ENCODE assay signal across 13 cellular contexts in the genomic region with DNA sequence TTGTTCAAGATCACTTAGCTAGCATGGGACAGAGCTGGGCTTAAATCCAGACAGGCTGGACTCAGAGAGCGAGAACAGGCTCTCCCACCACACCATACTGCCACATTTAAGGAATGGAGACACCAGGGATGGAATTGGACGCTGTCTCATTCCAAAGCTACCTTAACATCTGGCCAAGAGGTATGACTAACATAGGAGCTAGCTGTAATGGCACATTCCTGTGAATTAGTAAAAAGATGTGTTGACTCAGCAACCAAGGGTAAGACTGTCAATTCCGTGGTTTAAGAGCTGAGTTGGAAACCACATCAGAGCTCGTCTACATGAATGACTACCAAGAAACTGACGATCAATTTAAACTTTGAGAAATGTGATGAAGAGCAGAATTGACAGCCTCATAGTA. TPM values are rescaled to one million over a fixed set of nuclear protein-coding genes. Genes with fewer than 3 reads are reported as not detected.
DNase-seq lines count a peak whose midpoint lies in the region; ATAC-seq, FAIRE-seq and TF ChIP-seq lines count a peak whose summit lies in the region.
"Had no signal": no experiment of that assay in that cellular context is flagged by ENCODE, and none has a peak within 500 bp of the region (broad histone marks: within the 10 kb centered on the region; RNA-seq: fewer than 3 reads in every experiment).

No MANE protein-coding gene starts in this region.

- no peak for TF ChIP-seq RAD21 in SK-N-SH (IDR thresholded peaks at IDR 0.05; ENCODE audit: low read length)

- no peak overlapping the region for H3K4me3 Mint-ChIP-seq in type B pancreatic cell

- H3K9me3 Mint-ChIP-seq in type B pancreatic cell, result peaks cover 4% of the 10 kb centered on the region

- no peaks in the 10 kb centered on the region for H3K36me3 Mint-ChIP-seq in type B pancreatic cell

- peak; percentile 93 to 96 for ATAC-seq in activated CD4-positive, CD25-positive, alpha-beta regulatory T cell treated with anti-CD3 and anti-CD28 coated beads, Interleukin-2, amount 50 U/mL, for 24 hours
- no peak for ATAC-seq in GM21723 (IDR thresholded peaks at IDR 0.05; ENCODE audit: unreplicated experiment)

- peaks cover 0 to 4% of the 10 kb centered on the region in 2 experiments; a peak in 1 of 4 replicates for H3K4me1 ChIP-seq in SK-N-SH (ENCODE audit: control insufficient read depth in 1 of 2, insufficient read depth in 2 of 2, low read depth in 1 of 2, low read length in 1 of 2)
- peaks cover 0 to 4% of the 10 kb centered on the region in 2 experiments for H3K4me1 ChIP-seq in trophoblast cell (ENCODE audit: control insufficient read depth in 1 of 2, insufficient read depth in 2 of 2, low read length in 2 of 2)

- H2BK12ac ChIP-seq in trophoblast cell (ENCODE audit: low read length), result no peak overlapping the region

- H3K23ac ChIP-seq in trophoblast cell (ENCODE audit: low read length), result no peak overlapping the region

- TF ChIP-seq CTCF in SK-N-SH (IDR thresholded peaks at IDR 0.05), result no peak
- TF ChIP-seq CTCF in bronchial epithelial cell (IDR thresholded peaks at IDR 0.05; ENCODE audit: insufficient read depth, low read length, severe bottlenecking), result no peak
- TF ChIP-seq CTCF in type B pancreatic cell (conservative IDR thresholded peaks at IDR 0.05), result no peak

- H3K79me1 ChIP-seq in trophoblast cell (ENCODE audit: low read length), result no peaks in the 10 kb centered on the region

- no peaks in the 10 kb centered on the region for H4K20me1 ChIP-seq in SK-N-SH (ENCODE audit: insufficient read depth)

- no peaks in the 10 kb centered on the region for H3F3A ChIP-seq in SK-N-SH (replicated peaks; ENCODE audit: insufficient read depth)

- H2AFZ ChIP-seq in SK-N-SH (ENCODE audit: low read depth), result 0 out of 2 replicates have a peak overlapping the region, but pooled peaks have one; percentile 18
- no peak overlapping the region for H2AFZ ChIP-seq in trophoblast cell (ENCODE audit: insufficient read depth, low read length, poor library complexity)

- H3K79me2 ChIP-seq in SK-N-SH (ENCODE audit: insufficient read depth) (no peaks in the 10 kb centered on the region), trophoblast cell (ENCODE audit: control insufficient read depth, insufficient read depth, low read length, poor library complexity) (no peaks in the 10 kb centered on the region)

- H3K4me2 ChIP-seq in SK-N-SH (no peak overlapping the region), trophoblast cell (ENCODE audit: low read length) (no peak overlapping the region)

- H3K27me3 ChIP-seq in SK-N-SH (ENCODE audit: insufficient read depth) (no peaks in the 10 kb centered on the region), bronchial epithelial cell (ENCODE audit: control insufficient read depth, insufficient read depth, low read length) (no peaks in the 10 kb centered on the region), trophoblast cell (ENCODE audit: insufficient read depth, low read length) (no peaks in the 10 kb centered on the region)

- no peak overlapping the region for H3K14ac ChIP-seq in trophoblast cell (ENCODE audit: low read length)

- no peak for DNase-seq in activated CD4-positive, CD25-positive, alpha-beta regulatory T cell treated with anti-CD3 and anti-CD28 coated beads, Interleukin-2, amount 50 U/mL, for 72 hours
- DNase-seq in SK-N-SH, result no peak
- peak; percentile 84 for DNase-seq in bronchial epithelial cell (ENCODE audit: low read depth)
- peak; percentile 54 to 86 for DNase-seq in trophoblast cell
- DNase-seq in DMS 273 (lab: John Stamatoyannopoulos, UW; ENCODE audit: unreplicated experiment), result no peak
- DNase-seq in type B pancreatic cell (ENCODE audit: extremely low spot score, unreplicated experiment), result no peak
- DNase-seq: NCI-H146 had no signal

- POLR2A ChIA-PET in SK-N-SH (lab: Yijun Ruan, JAX), result no interaction called here

- H3K36me3 ChIP-seq in SK-N-SH (replicated peaks in 1 of 2; ENCODE audit: control insufficient read depth in 1 of 2, insufficient read depth in 2 of 2, low read length in 1 of 2) (no peaks in the 10 kb centered on the region), bronchial epithelial cell (ENCODE audit: control insufficient read depth, insufficient read depth, low read length) (no peaks in the 10 kb centered on the region), trophoblast cell (ENCODE audit: control insufficient read depth in 1 of 2, insufficient read depth in 2 of 2, low read length in 2 of 2) (no peaks in the 10 kb centered on the region)

- 32% methylated on average over 5 of the region's 5 CpGs for WGBS in SK-N-SH (ENCODE audit: low lambda C conversion rate)
- WGBS in trophoblast cell (ENCODE audit: extremely low coverage, insufficient coverage, insufficient read length), result no CpG with 5 or more reads among the region's 5 CpGs

- CTCF ChIA-PET in SK-N-SH (lab: Yijun Ruan, JAX), result interaction anchor here (0.9 to 1.2 kb wide), 3 partner anchors 26 to 281 kb away, joined by 3 to 6 read pairs (median 4); no protein-coding TSS in a partner anchor

- no peak overlapping the region for H3K27ac Mint-ChIP-seq in type B pancreatic cell

- H3K9me2 ChIP-seq in SK-N-SH, result no peaks in the 10 kb centered on the region

- no peak overlapping the region for H4K91ac ChIP-seq in trophoblast cell (ENCODE audit: low read depth, low read length)

- H2BK120ac ChIP-seq in trophoblast cell (ENCODE audit: insufficient read depth, low read length, poor library complexity), result no peak overlapping the region

- H2AK5ac ChIP-seq in trophoblast cell (ENCODE audit: low read length), result no peak overlapping the region

- H2BK5ac ChIP-seq in trophoblast cell (ENCODE audit: low read depth, low read length, poor library complexity), result no peak overlapping the region

- no peak overlapping the region for H4K8ac ChIP-seq in trophoblast cell (ENCODE audit: low read depth, low read length)

- TF ChIP-seq EP300 in SK-N-SH (IDR thresholded peaks at IDR 0.05; ENCODE audit: borderline replicate concordance in 1 of 2, low read depth in 1 of 2, low read length in 1 of 2), result no peak

- H3K9ac ChIP-seq in SK-N-SH (no peak overlapping the region), trophoblast cell (ENCODE audit: low read length) (no peak overlapping the region)

- no peak overlapping the region for H3K4me3 ChIP-seq in SK-N-SH (ENCODE audit: low read depth in 2 of 2, low read length in 1 of 2)
- H3K4me3 ChIP-seq in bronchial epithelial cell (ENCODE audit: low read depth, low read length), result no peak overlapping the region
- no peak overlapping the region for H3K4me3 ChIP-seq in trophoblast cell (ENCODE audit: low read depth, low read length)
- H3K4me3 ChIP-seq: coronary artery, SK-N-MC had no signal

- no peaks in the 10 kb centered on the region for H3K4me1 Mint-ChIP-seq in type B pancreatic cell (ENCODE audit: unreplicated experiment)

- peak; percentile 13 for FAIRE-seq in bronchial epithelial cell (lab: Jason Lieb, UNC)
- FAIRE-seq: A204.1 had no signal

- H3K18ac ChIP-seq in trophoblast cell (ENCODE audit: low read length), result no peak overlapping the region

- H3K9me3 ChIP-seq in SK-N-SH (no peaks in the 10 kb centered on the region), trophoblast cell (ENCODE audit: insufficient read depth, low read depth, low read length) (no peaks in the 10 kb centered on the region)

- H3K27me3 Mint-ChIP-seq in type B pancreatic cell, result peaks cover 12% of the 10 kb centered on the region

- H3K4ac ChIP-seq in trophoblast cell (ENCODE audit: low read depth, low read length), result no peak overlapping the region

- no peak overlapping the region for H4K12ac ChIP-seq in trophoblast cell (ENCODE audit: low read depth, low read length)

- no peak overlapping the region for H3K27ac ChIP-seq in SK-N-SH (ENCODE audit: low read depth in 2 of 2, low read length in 1 of 2)
- H3K27ac ChIP-seq in trophoblast cell (ENCODE audit: low read depth, low read length), result no peak overlapping the region
- H3K27ac ChIP-seq: coronary artery, SK-N-MC had no signal

TF ChIP-seq in SK-N-SH, 30 proteins besides CTCF, POLR2A, EP300 and RAD21 (continues in another document):
- TF ChIP-seq YY1 (IDR thresholded peaks at IDR 0.05; ENCODE audit: low read depth) (no peak), CHD2 (IDR thresholded peaks at IDR 0.05; ENCODE audit: low read length, partially characterized antibody) (no peak), JUND (IDR thresholded peaks at IDR 0.05) (peak; percentile 34; the same call in 1 of the 2 replicates)
- TF ChIP-seq, protein P1, sequence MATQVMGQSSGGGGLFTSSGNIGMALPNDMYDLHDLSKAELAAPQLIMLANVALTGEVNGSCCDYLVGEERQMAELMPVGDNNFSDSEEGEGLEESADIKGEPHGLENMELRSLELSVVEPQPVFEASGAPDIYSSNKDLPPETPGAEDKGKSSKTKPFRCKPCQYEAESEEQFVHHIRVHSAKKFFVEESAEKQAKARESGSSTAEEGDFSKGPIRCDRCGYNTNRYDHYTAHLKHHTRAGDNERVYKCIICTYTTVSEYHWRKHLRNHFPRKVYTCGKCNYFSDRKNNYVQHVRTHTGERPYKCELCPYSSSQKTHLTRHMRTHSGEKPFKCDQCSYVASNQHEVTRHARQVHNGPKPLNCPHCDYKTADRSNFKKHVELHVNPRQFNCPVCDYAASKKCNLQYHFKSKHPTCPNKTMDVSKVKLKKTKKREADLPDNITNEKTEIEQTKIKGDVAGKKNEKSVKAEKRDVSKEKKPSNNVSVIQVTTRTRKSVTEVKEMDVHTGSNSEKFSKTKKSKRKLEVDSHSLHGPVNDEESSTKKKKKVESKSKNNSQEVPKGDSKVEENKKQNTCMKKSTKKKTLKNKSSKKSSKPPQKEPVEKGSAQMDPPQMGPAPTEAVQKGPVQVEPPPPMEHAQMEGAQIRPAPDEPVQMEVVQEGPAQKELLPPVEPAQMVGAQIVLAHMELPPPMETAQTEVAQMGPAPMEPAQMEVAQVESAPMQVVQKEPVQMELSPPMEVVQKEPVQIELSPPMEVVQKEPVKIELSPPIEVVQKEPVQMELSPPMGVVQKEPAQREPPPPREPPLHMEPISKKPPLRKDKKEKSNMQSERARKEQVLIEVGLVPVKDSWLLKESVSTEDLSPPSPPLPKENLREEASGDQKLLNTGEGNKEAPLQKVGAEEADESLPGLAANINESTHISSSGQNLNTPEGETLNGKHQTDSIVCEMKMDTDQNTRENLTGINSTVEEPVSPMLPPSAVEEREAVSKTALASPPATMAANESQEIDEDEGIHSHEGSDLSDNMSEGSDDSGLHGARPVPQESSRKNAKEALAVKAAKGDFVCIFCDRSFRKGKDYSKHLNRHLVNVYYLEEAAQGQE (IDR thresholded peaks at IDR 0.05; ENCODE audit: low read depth, low read length), result no peak

RNA-seq across cellular contexts. Expression of a gene that starts 8.3 kb away (rescaled TPM):
- polyA plus RNA-seq in SK-N-SH (2012; rRNA removed), result 2.9 and 5.1 TPM in 2 replicates
- 3.1 and 3.8 TPM in 2 replicates for polyA plus RNA-seq in SK-N-SH (2012; cell fraction: cytosol; rRNA removed)
- 2.1 and 2.8 TPM in 2 replicates for polyA plus RNA-seq in SK-N-SH (2012; cell fraction: nucleus; rRNA removed)
- total RNA-seq in bronchial epithelial cell, result 0.53 and 6.1 TPM in 2 replicates
- 0.04 and 0.10 TPM in 2 replicates for polyA plus RNA-seq in trophoblast cell (2013)
- 0.39 and 3.8 TPM in 2 replicates for total RNA-seq in type B pancreatic cell (ENCODE audit: low replicate concordance)
- polyA plus RNA-seq: urinary bladder had no signal

RNA-seq across cellular contexts. Expression of a gene that starts 12.6 kb away (rescaled TPM):
- polyA plus RNA-seq in SK-N-SH (2012; rRNA removed), result 415 and 421 TPM in 2 replicates
- polyA plus RNA-seq in SK-N-SH (2012; cell fraction: cytosol; rRNA removed), result 512 and 679 TPM in 2 replicates
- polyA plus RNA-seq in SK-N-SH (2012; cell fraction: nucleus; rRNA removed), result 70.8 and 126 TPM in 2 replicates
- total RNA-seq in bronchial epithelial cell (287 and 307 TPM in 2 replicates), type B pancreatic cell (ENCODE audit: low replicate concordance) (206 and 279 TPM in 2 replicates)
- 191 and 200 TPM in 2 replicates for polyA plus RNA-seq in trophoblast cell (2013)

Comparison
In these comparisons a context has a peak if more than half of its experiments do, and no peak if none do; other contexts are left out.
1. DNase-seq: peak in bronchial epithelial cell (single experiment) and trophoblast cell (2 of 2); none in activated CD4-positive, CD25-positive, alpha-beta regulatory T cell treated with anti-CD3 and anti-CD28 coated beads, Interleukin-2, amount 50 U/mL, for 72 hours (single experiment), SK-N-SH (single experiment), DMS 273 (single experiment) and type B pancreatic cell (single experiment).